ENCODE assay signal across 14 cellular contexts in the genomic region with DNA sequence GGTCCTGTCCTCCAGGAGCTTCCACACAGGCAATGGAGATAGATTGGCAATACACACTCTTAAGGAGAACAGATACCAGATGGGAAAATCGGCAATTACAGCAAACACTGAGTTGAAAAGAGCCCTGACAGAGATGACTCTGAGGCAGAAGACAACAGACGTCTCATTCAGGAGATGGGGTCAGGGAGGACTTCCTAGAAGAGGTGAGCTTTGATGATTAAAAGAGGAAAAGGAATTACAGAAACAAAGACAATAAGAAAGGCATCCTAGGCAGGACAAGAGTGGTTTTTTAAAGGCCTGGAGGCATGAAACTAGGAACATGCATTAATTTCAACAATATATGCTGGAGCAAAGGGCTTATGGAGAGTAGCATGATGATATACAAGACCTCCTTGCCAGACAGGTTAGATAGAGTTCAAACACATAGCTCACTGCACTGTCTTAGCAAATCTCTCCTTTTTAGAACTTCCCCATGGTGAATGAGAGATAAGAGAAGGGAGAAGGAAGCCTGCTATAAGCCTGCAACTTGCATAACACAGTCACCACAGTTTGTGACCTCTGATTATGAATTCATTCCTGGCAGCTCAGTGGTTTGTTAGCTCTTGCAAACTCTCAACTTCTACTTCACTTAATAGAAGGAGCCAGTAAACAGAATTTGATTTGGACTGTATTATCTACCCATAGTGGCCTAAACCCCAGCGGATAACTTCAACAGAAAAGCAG. TPM values are rescaled to one million over a fixed set of nuclear protein-coding genes. Genes with fewer than 3 reads are reported as not detected.
DNase-seq lines count a peak whose midpoint lies in the region; ATAC-seq and TF ChIP-seq lines count a peak whose summit lies in the region.
"Had no signal": no experiment of that assay in that cellular context is flagged by ENCODE, and none has a peak within 500 bp of the region (broad histone marks: within the 10 kb centered on the region; RNA-seq: fewer than 3 reads in every experiment).

No MANE protein-coding gene starts in this region.

- H3K4me3 ChIP-seq in right lobe of liver (no peak overlapping the region), upper lobe of right lung (no peak overlapping the region), esophagus squamous epithelium (no peak overlapping the region)
- H3K4me3 ChIP-seq: A549 had no signal

- no peaks in the 10 kb centered on the region for H3K9me3 ChIP-seq in right lobe of liver
- no peaks in the 10 kb centered on the region for H3K9me3 ChIP-seq in upper lobe of right lung
- no peaks in the 10 kb centered on the region for H3K9me3 ChIP-seq in esophagus squamous epithelium
- H3K9me3 ChIP-seq: A549 had no signal

- H3K27me3 ChIP-seq in right lobe of liver = no peaks in the 10 kb centered on the region
- no peaks in the 10 kb centered on the region for H3K27me3 ChIP-seq in upper lobe of right lung
- no peaks in the 10 kb centered on the region for H3K27me3 ChIP-seq in esophagus squamous epithelium

- ATAC-seq in Right ventricle myocardium superior (ENCODE audit: poor library complexity) (peak; percentile 63), right lobe of liver (peak; percentile 47 to 80 (median 70)), upper lobe of right lung (peak; percentile 82)
- ATAC-seq: A549; naive thymus-derived CD8-positive, alpha-beta T cell had no signal

- BruUV-seq in MCF 10A (replicated peaks; lab: Mats Ljungman, UMichigan) = no TSS peak

- intact Hi-C loops in Right ventricle myocardium superior (cut with DNase I) = no loop called here
- intact Hi-C loops in cardiac septum (cut with DNase I) = no loop called here
- intact Hi-C loops in MCF 10A (cut with micrococcal nuclease) = no loop called here
- intact Hi-C loops in right lobe of liver (cut with DNase I) = no loop called here
- intact Hi-C loops in upper lobe of right lung (cut with DNase I) = no loop called here
- intact Hi-C loops in esophagus squamous epithelium (cut with DNase I) = no loop called here

- TF ChIP-seq CTCF in MCF 10A (IDR thresholded peaks at IDR 0.05; ENCODE audit: unreplicated experiment) = no peak
- TF ChIP-seq CTCF in right lobe of liver (IDR thresholded peaks at IDR 0.05) = no peak
- no peak for TF ChIP-seq CTCF in upper lobe of right lung (IDR thresholded peaks at IDR 0.05)
- TF ChIP-seq CTCF in esophagus squamous epithelium (IDR thresholded peaks at IDR 0.05) = no peak

- no peak for TF ChIP-seq POLR2A in right lobe of liver (IDR thresholded peaks at IDR 0.05)
- TF ChIP-seq POLR2A in esophagus squamous epithelium (IDR thresholded peaks at IDR 0.05) = no peak

- H3K4me3 Mint-ChIP-seq in MCF 10A (ENCODE audit: unreplicated experiment) = no peak overlapping the region
- H3K4me3 Mint-ChIP-seq: naive thymus-derived CD8-positive, alpha-beta T cell had no signal

- no peaks in the 10 kb centered on the region for H3K27me3 Mint-ChIP-seq in MCF 10A (ENCODE audit: insufficient read depth, unreplicated experiment)
- H3K27me3 Mint-ChIP-seq: naive thymus-derived CD8-positive, alpha-beta T cell had no signal

- 53% methylated on average over 3 of the region's 3 CpGs for WGBS in right lobe of liver (ENCODE audit: insufficient coverage, low coverage, low lambda C conversion rate, missing lambda C conversion rate)
- 40 to 43% methylated on average over 3 of the region's 3 CpGs for WGBS in esophagus squamous epithelium, 2 donors

- H3K27ac ChIP-seq in right lobe of liver (peak overlapping the region in 2 of 3 donors; percentile 9 to 45), upper lobe of right lung (peak overlapping the region; percentile 58), esophagus squamous epithelium (no peak overlapping the region)
- H3K27ac ChIP-seq: A549, RWPE1 had no signal

- H3K4me1 ChIP-seq in right lobe of liver (peaks cover 0 to 37% (median 17%) of the 10 kb centered on the region in 4 donors), upper lobe of right lung (peaks cover 50% of the 10 kb centered on the region), esophagus squamous epithelium (peaks cover 29 to 45% (median 39%) of the 10 kb centered on the region in 3 donors)
- H3K4me1 ChIP-seq: A549 had no signal

- H3K36me3 Mint-ChIP-seq in MCF 10A (ENCODE audit: insufficient read depth, unreplicated experiment) = no peaks in the 10 kb centered on the region
- H3K36me3 Mint-ChIP-seq: naive thymus-derived CD8-positive, alpha-beta T cell had no signal

- H3K27ac Mint-ChIP-seq in MCF 10A (ENCODE audit: low read depth, unreplicated experiment) = no peak overlapping the region

- H3K36me3 ChIP-seq in right lobe of liver = no peaks in the 10 kb centered on the region
- H3K36me3 ChIP-seq in upper lobe of right lung = no peaks in the 10 kb centered on the region
- no peaks in the 10 kb centered on the region for H3K36me3 ChIP-seq in esophagus squamous epithelium

- peaks cover 42% of the 10 kb centered on the region for H3K4me1 Mint-ChIP-seq in MCF 10A (ENCODE audit: insufficient read depth, unreplicated experiment)

- POLR2A ChIA-PET in MCF 10A (lab: Yijun Ruan, JAX) = interaction anchor here (1.1 to 3.2 kb wide), 7 partner anchors 9 to 144 kb away, joined by 3 to 19 read pairs (median 5); partner anchors contain the start of gene SIL1

- no peaks in the 10 kb centered on the region for H3K9me3 Mint-ChIP-seq in MCF 10A (ENCODE audit: unreplicated experiment)
- H3K9me3 Mint-ChIP-seq: naive thymus-derived CD8-positive, alpha-beta T cell had no signal

- DNase-seq in Right ventricle myocardium superior = no peak
- DNase-seq in cardiac septum (ENCODE audit: low spot score) = no peak
- peak; percentile 13 for DNase-seq in MCF 10A (ENCODE audit: unreplicated experiment)
- no peak for DNase-seq in right lobe of liver
- DNase-seq in upper lobe of right lung = no peak
- DNase-seq in NCI-H82 treated with DMSO at 0.1 percent for 48 hours (lab: John Stamatoyannopoulos, UW; ENCODE audit: unreplicated experiment) = no peak
- no peak for DNase-seq in esophagus squamous epithelium (lab: John Stamatoyannopoulos, UW)
- DNase-seq in KG1 (lab: John Stamatoyannopoulos, UW) = no peak
- DNase-seq: activated CD4-positive, alpha-beta T cell treated with anti-CD3 and anti-CD28 coated beads for 1 hour; naive thymus-derived CD8-positive, alpha-beta T cell; NCI-H2081 treated with DMSO at 0.1 percent for 48 hours; stimulated activated CD8-positive, alpha-beta memory T cell treated with anti-CD3 and anti-CD28 coated beads, Interleukin-4, amount 100 ng/mL, for 48 hours had no signal

- CTCF ChIA-PET in MCF 10A (lab: Yijun Ruan, JAX) = interaction anchor here (0.6 to 0.9 kb wide), 2 partner anchors 14 to 645 kb away, joined by 3 read pairs; no protein-coding TSS in a partner anchor

RNA-seq across cellular contexts. Expression of gene SIL1, which starts 48.5 kb away (rescaled TPM):
- 42.1 TPM for total RNA-seq in Right ventricle myocardium superior
- 43.1 TPM for total RNA-seq in cardiac septum
- 114 and 175 TPM in 2 replicates for total RNA-seq in MCF 10A (2022)
- 10 to 100 TPM; 57.6 to 94.9 (median 67.0) TPM for total RNA-seq in right lobe of liver
- total RNA-seq in upper lobe of right lung = 56.9 TPM
- 10 to 100 TPM; 18.0 to 34.6 (median 18.3) TPM for total RNA-seq in esophagus squamous epithelium

Comparison
In these comparisons a context has a peak if more than half of its experiments do, and no peak if none do; other contexts are left out.
1. H3K27ac ChIP-seq: peak in right lobe of liver (2 of 3) and upper lobe of right lung (single experiment); none in esophagus squamous epithelium (0 of 4).
2. Peak in every context shown above with its lines, with median percentiles within 50 percentile points of each other: ATAC-seq.